1 cellular context compared by ENCODE assay signal in the genomic region with DNA sequence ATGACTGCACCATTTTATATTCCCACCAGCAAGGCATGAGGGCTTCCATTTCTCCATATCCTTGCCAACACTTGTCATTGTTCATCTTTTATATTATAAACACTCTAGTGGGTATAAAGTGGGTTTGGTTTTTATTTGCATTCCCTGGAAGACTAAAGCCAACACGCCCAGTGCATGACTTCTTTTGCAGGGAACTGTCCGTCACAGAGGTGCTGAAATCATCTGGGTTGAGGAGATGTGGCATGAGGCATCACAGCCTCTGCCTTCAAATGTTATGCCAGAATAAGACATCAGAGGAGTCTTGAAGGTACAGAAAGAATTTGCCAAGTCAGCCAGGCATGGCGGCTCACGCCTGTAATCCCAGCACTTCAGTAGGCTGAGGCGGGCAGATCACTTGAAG.
TF ChIP-seq lines count a peak whose summit lies in the region.

No MANE protein-coding gene starts in this region.

TF ChIP-seq in HepG2, 621 proteins besides CTCF, POLR2A, EP300 and RAD21 (continued from another document and continues in another):
- TF ChIP-seq, protein P1, sequence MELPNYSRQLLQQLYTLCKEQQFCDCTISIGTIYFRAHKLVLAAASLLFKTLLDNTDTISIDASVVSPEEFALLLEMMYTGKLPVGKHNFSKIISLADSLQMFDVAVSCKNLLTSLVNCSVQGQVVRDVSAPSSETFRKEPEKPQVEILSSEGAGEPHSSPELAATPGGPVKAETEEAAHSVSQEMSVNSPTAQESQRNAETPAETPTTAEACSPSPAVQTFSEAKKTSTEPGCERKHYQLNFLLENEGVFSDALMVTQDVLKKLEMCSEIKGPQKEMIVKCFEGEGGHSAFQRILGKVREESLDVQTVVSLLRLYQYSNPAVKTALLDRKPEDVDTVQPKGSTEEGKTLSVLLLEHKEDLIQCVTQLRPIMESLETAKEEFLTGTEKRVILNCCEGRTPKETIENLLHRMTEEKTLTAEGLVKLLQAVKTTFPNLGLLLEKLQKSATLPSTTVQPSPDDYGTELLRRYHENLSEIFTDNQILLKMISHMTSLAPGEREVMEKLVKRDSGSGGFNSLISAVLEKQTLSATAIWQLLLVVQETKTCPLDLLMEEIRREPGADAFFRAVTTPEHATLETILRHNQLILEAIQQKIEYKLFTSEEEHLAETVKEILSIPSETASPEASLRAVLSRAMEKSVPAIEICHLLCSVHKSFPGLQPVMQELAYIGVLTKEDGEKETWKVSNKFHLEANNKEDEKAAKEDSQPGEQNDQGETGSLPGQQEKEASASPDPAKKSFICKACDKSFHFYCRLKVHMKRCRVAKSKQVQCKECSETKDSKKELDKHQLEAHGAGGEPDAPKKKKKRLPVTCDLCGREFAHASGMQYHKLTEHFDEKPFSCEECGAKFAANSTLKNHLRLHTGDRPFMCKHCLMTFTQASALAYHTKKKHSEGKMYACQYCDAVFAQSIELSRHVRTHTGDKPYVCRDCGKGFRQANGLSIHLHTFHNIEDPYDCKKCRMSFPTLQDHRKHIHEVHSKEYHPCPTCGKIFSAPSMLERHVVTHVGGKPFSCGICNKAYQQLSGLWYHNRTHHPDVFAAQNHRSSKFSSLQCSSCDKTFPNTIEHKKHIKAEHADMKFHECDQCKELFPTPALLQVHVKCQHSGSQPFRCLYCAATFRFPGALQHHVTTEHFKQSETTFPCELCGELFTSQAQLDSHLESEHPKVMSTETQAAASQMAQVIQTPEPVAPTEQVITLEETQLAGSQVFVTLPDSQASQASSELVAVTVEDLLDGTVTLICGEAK (IDR thresholded peaks at IDR 0.05) = no peak
- TF ChIP-seq, protein P1 (CRISPR knock-in tag; IDR thresholded peaks at IDR 0.05) = no peak
- TF ChIP-seq, protein P2, sequence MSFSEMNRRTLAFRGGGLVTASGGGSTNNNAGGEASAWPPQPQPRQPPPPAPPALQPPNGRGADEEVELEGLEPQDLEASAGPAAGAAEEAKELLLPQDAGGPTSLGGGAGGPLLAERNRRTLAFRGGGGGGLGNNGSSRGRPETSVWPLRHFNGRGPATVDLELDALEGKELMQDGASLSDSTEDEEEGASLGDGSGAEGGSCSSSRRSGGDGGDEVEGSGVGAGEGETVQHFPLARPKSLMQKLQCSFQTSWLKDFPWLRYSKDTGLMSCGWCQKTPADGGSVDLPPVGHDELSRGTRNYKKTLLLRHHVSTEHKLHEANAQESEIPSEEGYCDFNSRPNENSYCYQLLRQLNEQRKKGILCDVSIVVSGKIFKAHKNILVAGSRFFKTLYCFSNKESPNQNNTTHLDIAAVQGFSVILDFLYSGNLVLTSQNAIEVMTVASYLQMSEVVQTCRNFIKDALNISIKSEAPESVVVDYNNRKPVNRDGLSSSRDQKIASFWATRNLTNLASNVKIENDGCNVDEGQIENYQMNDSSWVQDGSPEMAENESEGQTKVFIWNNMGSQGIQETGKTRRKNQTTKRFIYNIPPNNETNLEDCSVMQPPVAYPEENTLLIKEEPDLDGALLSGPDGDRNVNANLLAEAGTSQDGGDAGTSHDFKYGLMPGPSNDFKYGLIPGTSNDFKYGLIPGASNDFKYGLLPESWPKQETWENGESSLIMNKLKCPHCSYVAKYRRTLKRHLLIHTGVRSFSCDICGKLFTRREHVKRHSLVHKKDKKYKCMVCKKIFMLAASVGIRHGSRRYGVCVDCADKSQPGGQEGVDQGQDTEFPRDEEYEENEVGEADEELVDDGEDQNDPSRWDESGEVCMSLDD (CRISPR knock-in tag; IDR thresholded peaks at IDR 0.05; ENCODE audit: borderline replicate concordance) = no peak
- no peak for TF ChIP-seq ZNF33B (CRISPR knock-in tag; IDR thresholded peaks at IDR 0.05)
- TF ChIP-seq ZNF460 (CRISPR knock-in tag; IDR thresholded peaks at IDR 0.05; ENCODE audit: borderline replicate concordance) = no peak
- peak; percentile 60; the same call in 1 of the 2 replicates for TF ChIP-seq ZBTB43 (CRISPR knock-in tag; conservative IDR thresholded peaks at IDR 0.05)
- 0 out of 2 replicates have a peak, but pooled peaks have one; percentile 50 for TF ChIP-seq ZNF557 (CRISPR knock-in tag; IDR thresholded peaks at IDR 0.05)
- no peak for TF ChIP-seq ZNF251 (CRISPR knock-in tag; IDR thresholded peaks at IDR 0.05)
- no peak for TF ChIP-seq ASH2L (IDR thresholded peaks at IDR 0.05; ENCODE audit: insufficient read length, low read depth, low read length)
- no peak for TF ChIP-seq ZNF724P (CRISPR knock-in tag; IDR thresholded peaks at IDR 0.05; ENCODE audit: borderline replicate concordance)
- no peak for TF ChIP-seq ZNF256 (CRISPR knock-in tag; conservative IDR thresholded peaks at IDR 0.05)
- TF ChIP-seq, protein P3, sequence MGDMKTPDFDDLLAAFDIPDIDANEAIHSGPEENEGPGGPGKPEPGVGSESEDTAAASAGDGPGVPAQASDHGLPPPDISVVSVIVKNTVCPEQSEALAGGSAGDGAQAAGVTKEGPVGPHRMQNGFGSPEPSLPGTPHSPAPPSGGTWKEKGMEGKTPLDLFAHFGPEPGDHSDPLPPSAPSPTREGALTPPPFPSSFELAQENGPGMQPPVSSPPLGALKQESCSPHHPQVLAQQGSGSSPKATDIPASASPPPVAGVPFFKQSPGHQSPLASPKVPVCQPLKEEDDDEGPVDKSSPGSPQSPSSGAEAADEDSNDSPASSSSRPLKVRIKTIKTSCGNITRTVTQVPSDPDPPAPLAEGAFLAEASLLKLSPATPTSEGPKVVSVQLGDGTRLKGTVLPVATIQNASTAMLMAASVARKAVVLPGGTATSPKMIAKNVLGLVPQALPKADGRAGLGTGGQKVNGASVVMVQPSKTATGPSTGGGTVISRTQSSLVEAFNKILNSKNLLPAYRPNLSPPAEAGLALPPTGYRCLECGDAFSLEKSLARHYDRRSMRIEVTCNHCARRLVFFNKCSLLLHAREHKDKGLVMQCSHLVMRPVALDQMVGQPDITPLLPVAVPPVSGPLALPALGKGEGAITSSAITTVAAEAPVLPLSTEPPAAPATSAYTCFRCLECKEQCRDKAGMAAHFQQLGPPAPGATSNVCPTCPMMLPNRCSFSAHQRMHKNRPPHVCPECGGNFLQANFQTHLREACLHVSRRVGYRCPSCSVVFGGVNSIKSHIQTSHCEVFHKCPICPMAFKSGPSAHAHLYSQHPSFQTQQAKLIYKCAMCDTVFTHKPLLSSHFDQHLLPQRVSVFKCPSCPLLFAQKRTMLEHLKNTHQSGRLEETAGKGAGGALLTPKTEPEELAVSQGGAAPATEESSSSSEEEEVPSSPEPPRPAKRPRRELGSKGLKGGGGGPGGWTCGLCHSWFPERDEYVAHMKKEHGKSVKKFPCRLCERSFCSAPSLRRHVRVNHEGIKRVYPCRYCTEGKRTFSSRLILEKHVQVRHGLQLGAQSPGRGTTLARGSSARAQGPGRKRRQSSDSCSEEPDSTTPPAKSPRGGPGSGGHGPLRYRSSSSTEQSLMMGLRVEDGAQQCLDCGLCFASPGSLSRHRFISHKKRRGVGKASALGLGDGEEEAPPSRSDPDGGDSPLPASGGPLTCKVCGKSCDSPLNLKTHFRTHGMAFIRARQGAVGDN (CRISPR knock-in tag; IDR thresholded peaks at IDR 0.05) = no peak
- no peak for TF ChIP-seq STAG1 (CRISPR knock-in tag; IDR thresholded peaks at IDR 0.05)
- no peak for TF ChIP-seq MIER3 (CRISPR knock-in tag; IDR thresholded peaks at IDR 0.05; ENCODE audit: borderline replicate concordance)
- no peak for TF ChIP-seq ZBTB38 (CRISPR knock-in tag; IDR thresholded peaks at IDR 0.05)
- TF ChIP-seq ZNF639 (CRISPR knock-in tag; conservative IDR thresholded peaks at IDR 0.05) = no peak
- TF ChIP-seq PHF5A (CRISPR knock-in tag; IDR thresholded peaks at IDR 0.05; ENCODE audit: low read depth, unreplicated experiment) = no peak
- no peak for TF ChIP-seq SOX6 (IDR thresholded peaks at IDR 0.05)
- TF ChIP-seq SOX6 (CRISPR knock-in tag; IDR thresholded peaks at IDR 0.05) = no peak
- TF ChIP-seq SOX13 (IDR thresholded peaks at IDR 0.05) = no peak
- no peak for TF ChIP-seq SOX13 (CRISPR knock-in tag; conservative IDR thresholded peaks at IDR 0.05 in 1 of 2, IDR thresholded peaks at IDR 0.05 in 1 of 2)
- TF ChIP-seq, protein P4, sequence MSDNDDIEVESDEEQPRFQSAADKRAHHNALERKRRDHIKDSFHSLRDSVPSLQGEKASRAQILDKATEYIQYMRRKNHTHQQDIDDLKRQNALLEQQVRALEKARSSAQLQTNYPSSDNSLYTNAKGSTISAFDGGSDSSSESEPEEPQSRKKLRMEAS (IDR thresholded peaks at IDR 0.05) = no peak
- TF ChIP-seq SNAPC5 (CRISPR knock-in tag; IDR thresholded peaks at IDR 0.05; ENCODE audit: borderline replicate concordance) = no peak
- TF ChIP-seq SALL1 (CRISPR knock-in tag; IDR thresholded peaks at IDR 0.05) = no peak; the same call in 1 of the 2 replicates
- TF ChIP-seq ATRX (CRISPR knock-in tag; IDR thresholded peaks at IDR 0.05; ENCODE audit: borderline replicate concordance) = no peak
- TF ChIP-seq HMGXB3 (CRISPR knock-in tag; IDR thresholded peaks at IDR 0.05; ENCODE audit: borderline replicate concordance) = no peak
- no peak for TF ChIP-seq POGZ (CRISPR knock-in tag; IDR thresholded peaks at IDR 0.05)
- TF ChIP-seq KLF16 (CRISPR knock-in tag; IDR thresholded peaks at IDR 0.05) = no peak
- no peak for TF ChIP-seq POLR2G (IDR thresholded peaks at IDR 0.05; ENCODE audit: low read depth, low read length)
